In the genomic region with DNA sequence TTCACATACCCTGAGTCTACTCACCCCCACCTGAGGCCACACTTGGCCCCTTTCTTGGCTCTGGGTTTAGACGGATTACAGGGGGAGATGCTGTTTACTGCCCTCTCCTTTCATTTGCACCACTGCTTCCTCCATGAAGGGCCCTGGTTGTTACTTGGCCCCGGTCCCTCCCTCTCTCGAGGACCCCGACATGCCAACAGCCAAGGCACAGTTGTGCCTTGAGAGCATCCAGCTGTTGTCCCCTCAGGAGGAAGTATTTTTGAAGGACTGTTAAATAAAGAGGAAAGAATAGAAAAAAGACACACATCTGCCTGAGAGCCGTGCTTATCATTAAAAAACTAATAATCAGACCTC, we compare ENCODE assay signal across 1 cellular context.
TF ChIP-seq lines count a peak whose summit lies in the region.

No MANE protein-coding gene starts in this region.

TF ChIP-seq in HCT116, 20 proteins besides CTCF, POLR2A, EP300 and RAD21:
- TF ChIP-seq, protein P1, sequence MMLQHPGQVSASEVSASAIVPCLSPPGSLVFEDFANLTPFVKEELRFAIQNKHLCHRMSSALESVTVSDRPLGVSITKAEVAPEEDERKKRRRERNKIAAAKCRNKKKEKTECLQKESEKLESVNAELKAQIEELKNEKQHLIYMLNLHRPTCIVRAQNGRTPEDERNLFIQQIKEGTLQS (IDR thresholded peaks at IDR 0.05), result no peak
- no peak for TF ChIP-seq JUND (IDR thresholded peaks at IDR 0.05)
- no peak for TF ChIP-seq SRF (IDR thresholded peaks at IDR 0.05; ENCODE audit: low read depth)
- no peak for TF ChIP-seq TCF7L2 (IDR thresholded peaks at IDR 0.05; ENCODE audit: borderline replicate concordance, extremely low read depth, insufficient read depth, insufficient read length)
- TF ChIP-seq EZH2phosphoT487 (IDR thresholded peaks at IDR 0.05; ENCODE audit: borderline replicate concordance), result no peak
- TF ChIP-seq CEBPB (IDR thresholded peaks at IDR 0.05; ENCODE audit: low read depth), result no peak
- TF ChIP-seq, protein P2, sequence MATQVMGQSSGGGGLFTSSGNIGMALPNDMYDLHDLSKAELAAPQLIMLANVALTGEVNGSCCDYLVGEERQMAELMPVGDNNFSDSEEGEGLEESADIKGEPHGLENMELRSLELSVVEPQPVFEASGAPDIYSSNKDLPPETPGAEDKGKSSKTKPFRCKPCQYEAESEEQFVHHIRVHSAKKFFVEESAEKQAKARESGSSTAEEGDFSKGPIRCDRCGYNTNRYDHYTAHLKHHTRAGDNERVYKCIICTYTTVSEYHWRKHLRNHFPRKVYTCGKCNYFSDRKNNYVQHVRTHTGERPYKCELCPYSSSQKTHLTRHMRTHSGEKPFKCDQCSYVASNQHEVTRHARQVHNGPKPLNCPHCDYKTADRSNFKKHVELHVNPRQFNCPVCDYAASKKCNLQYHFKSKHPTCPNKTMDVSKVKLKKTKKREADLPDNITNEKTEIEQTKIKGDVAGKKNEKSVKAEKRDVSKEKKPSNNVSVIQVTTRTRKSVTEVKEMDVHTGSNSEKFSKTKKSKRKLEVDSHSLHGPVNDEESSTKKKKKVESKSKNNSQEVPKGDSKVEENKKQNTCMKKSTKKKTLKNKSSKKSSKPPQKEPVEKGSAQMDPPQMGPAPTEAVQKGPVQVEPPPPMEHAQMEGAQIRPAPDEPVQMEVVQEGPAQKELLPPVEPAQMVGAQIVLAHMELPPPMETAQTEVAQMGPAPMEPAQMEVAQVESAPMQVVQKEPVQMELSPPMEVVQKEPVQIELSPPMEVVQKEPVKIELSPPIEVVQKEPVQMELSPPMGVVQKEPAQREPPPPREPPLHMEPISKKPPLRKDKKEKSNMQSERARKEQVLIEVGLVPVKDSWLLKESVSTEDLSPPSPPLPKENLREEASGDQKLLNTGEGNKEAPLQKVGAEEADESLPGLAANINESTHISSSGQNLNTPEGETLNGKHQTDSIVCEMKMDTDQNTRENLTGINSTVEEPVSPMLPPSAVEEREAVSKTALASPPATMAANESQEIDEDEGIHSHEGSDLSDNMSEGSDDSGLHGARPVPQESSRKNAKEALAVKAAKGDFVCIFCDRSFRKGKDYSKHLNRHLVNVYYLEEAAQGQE (IDR thresholded peaks at IDR 0.05; ENCODE audit: low read depth), result no peak
- TF ChIP-seq POLR2AphosphoS5 (IDR thresholded peaks at IDR 0.05; ENCODE audit: low read depth, low read length), result no peak
- no peak for TF ChIP-seq EZH2 (IDR thresholded peaks at IDR 0.05)
